In genomic region chr15:95733931-95734330, GRCh38 we compare ENCODE assay signal across 1 cellular context.
TF ChIP-seq lines count a peak whose summit lies in the region.

No MANE protein-coding gene starts in this region.

TF ChIP-seq in K562, 482 proteins besides CTCF, POLR2A, EP300 and RAD21 (continued from another document):
- no peak for TF ChIP-seq ZNF318 (IDR thresholded peaks at IDR 0.05; ENCODE audit: borderline replicate concordance in 1 of 2, low read depth in 1 of 2)
- no peak for TF ChIP-seq HMGN3 (IDR thresholded peaks at IDR 0.05; ENCODE audit: borderline replicate concordance, extremely low read depth, insufficient read length, low read depth, low read length)
- TF ChIP-seq SNAPC5 (CRISPR knock-in tag; IDR thresholded peaks at IDR 0.05): no peak
